19 cellular contexts compared by ENCODE assay signal in genomic region chr1:35179864-35180263, GRCh38. TPM values are rescaled to one million over a fixed set of nuclear protein-coding genes. Genes with fewer than 3 reads are reported as not detected.
DNase-seq lines count a peak whose midpoint lies in the region; ATAC-seq, FAIRE-seq and TF ChIP-seq lines count a peak whose summit lies in the region.
"Had no signal": no experiment of that assay in that cellular context is flagged by ENCODE, and none has a peak within 500 bp of the region (broad histone marks: within the 10 kb centered on the region; RNA-seq: fewer than 3 reads in every experiment).

No MANE protein-coding gene starts in this region.

- FAIRE-seq in small intestine (lab: Jason Lieb, UNC) = no peak
- FAIRE-seq: endometrium, keratinocyte had no signal

- H3K27ac Mint-ChIP-seq in activated T-helper 1 cell treated with anti-CD3 and anti-CD28 coated beads, Interleukin-12 subunit alpha, Interleukin-12 subunit beta, Interleukin-2, Interleukin-4 antibody, amounts not matched to agents 30 ng/mL and 10 ng/mL and 1 ng/mL, durations not matched to agents 14 hours and 24 hours and 36 hours = peak overlapping the region; percentile 67
- H3K27ac Mint-ChIP-seq in immature natural killer cell = peak overlapping the region; percentile 24 to 75 (median 58)

- DNase-seq in activated T-cell treated with anti-CD3 and anti-CD28 coated beads, Interleukin-2, amount 50 U/mL, for 4 hours = no peak
- no peak for DNase-seq in activated T-cell treated with anti-CD3 and anti-CD28 coated beads, Interleukin-2, amount 50 U/mL, for 48 hours
- DNase-seq in activated T-helper 1 cell treated with anti-CD3 and anti-CD28 coated beads, Interleukin-12 subunit alpha, Interleukin-12 subunit beta, Interleukin-2, Interleukin-4 antibody, amounts not matched to agents 30 ng/mL and 10 ng/mL and 1 ng/mL, durations not matched to agents 14 hours and 24 hours and 36 hours (ENCODE audit: low spot score) = no peak
- DNase-seq in immature natural killer cell (no peak), small intestine (peak; percentile 77), GM10248 (ENCODE audit: extremely low spot score) (no peak), superior temporal gyrus (ENCODE audit: extremely low spot score) (no peak), hypothalamus (lab: John Stamatoyannopoulos, UW) (no peak)
- DNase-seq: ACHN; activated CD4-positive, alpha-beta T cell treated with anti-CD3 and anti-CD28 coated beads, Interleukin-2, amount 50 U/mL, for 4 hours; activated effector memory CD4-positive, alpha-beta T cell treated with anti-CD3 and anti-CD28 coated beads, Interleukin-2, amount 50 U/mL, for 16 hours; NCI-H2029; retina; stimulated activated naive CD4-positive, alpha-beta T cell; upper lobe of right lung had no signal

- POLR2A ChIA-PET in GM10248 (lab: Yijun Ruan, JAX) = interaction anchor here (1.5 kb wide), 1 partner anchor 11 kb away, joined by 5 read pairs; no protein-coding TSS in a partner anchor

- TF ChIP-seq CTCF in GM10248 (IDR thresholded peaks at IDR 0.05; ENCODE audit: control extremely low read depth, extremely low read depth, low read depth, missing control alignments) = no peak

- CTCF ChIA-PET in GM10248 (lab: Yijun Ruan, JAX) = interaction anchor here (1.3 kb wide), 1 partner anchor 22 kb away, joined by 3 read pairs; no protein-coding TSS in a partner anchor

- no peaks in the 10 kb centered on the region for H3K27me3 ChIP-seq in small intestine (ENCODE audit: control insufficient read depth in 2 of 2, insufficient read depth in 2 of 2, low read length in 2 of 2)
- H3K27me3 ChIP-seq: ascending aorta, upper lobe of right lung had no signal

- WGBS in small intestine, 3 donors = 51 to 55% (median 52%) methylated on average over 2 of the region's 2 CpGs

- H3K36me3 ChIP-seq in small intestine (ENCODE audit: control insufficient read depth in 2 of 2, insufficient read depth in 2 of 2, low read length in 2 of 2) = peaks cover 20 to 23% of the 10 kb centered on the region in 2 donors

- no peaks in the 10 kb centered on the region for H3K9me3 ChIP-seq in small intestine (ENCODE audit: control insufficient read depth, low read depth)
- H3K9me3 ChIP-seq: ascending aorta, upper lobe of right lung had no signal

- H3K36me3 Mint-ChIP-seq in activated T-cell treated with anti-CD3 and anti-CD28 coated beads, Interleukin-2, amount 50 U/mL, for 4 hours (ENCODE audit: insufficient read depth) = peaks cover 63% of the 10 kb centered on the region
- peaks cover 84% of the 10 kb centered on the region for H3K36me3 Mint-ChIP-seq in activated T-helper 1 cell treated with anti-CD3 and anti-CD28 coated beads, Interleukin-12 subunit alpha, Interleukin-12 subunit beta, Interleukin-2, Interleukin-4 antibody, amounts not matched to agents 30 ng/mL and 10 ng/mL and 1 ng/mL, durations not matched to agents 14 hours and 24 hours and 36 hours (ENCODE audit: low read depth)
- H3K36me3 Mint-ChIP-seq in immature natural killer cell = peaks cover 26 to 73% (median 47%) of the 10 kb centered on the region in 3 donors

- H3K4me1 Mint-ChIP-seq in activated T-cell treated with anti-CD3 and anti-CD28 coated beads, Interleukin-2, amount 50 U/mL, for 4 hours (ENCODE audit: low read depth) = peaks cover 63% of the 10 kb centered on the region
- peaks cover 58% of the 10 kb centered on the region for H3K4me1 Mint-ChIP-seq in activated T-helper 1 cell treated with anti-CD3 and anti-CD28 coated beads, Interleukin-12 subunit alpha, Interleukin-12 subunit beta, Interleukin-2, Interleukin-4 antibody, amounts not matched to agents 30 ng/mL and 10 ng/mL and 1 ng/mL, durations not matched to agents 14 hours and 24 hours and 36 hours (ENCODE audit: low read depth)
- peaks cover 58 to 76% of the 10 kb centered on the region in 2 donors for H3K4me1 Mint-ChIP-seq in immature natural killer cell

- no peak for ATAC-seq in activated T-cell treated with anti-CD3 and anti-CD28 coated beads, Interleukin-2, amount 50 U/mL, for 4 hours
- ATAC-seq: upper lobe of right lung had no signal

- no peaks in the 10 kb centered on the region for H3K9me3 Mint-ChIP-seq in activated T-cell treated with anti-CD3 and anti-CD28 coated beads, Interleukin-2, amount 50 U/mL, for 4 hours
- H3K9me3 Mint-ChIP-seq in activated T-helper 1 cell treated with anti-CD3 and anti-CD28 coated beads, Interleukin-12 subunit alpha, Interleukin-12 subunit beta, Interleukin-2, Interleukin-4 antibody, amounts not matched to agents 30 ng/mL and 10 ng/mL and 1 ng/mL, durations not matched to agents 14 hours and 24 hours and 36 hours = no peaks in the 10 kb centered on the region
- H3K9me3 Mint-ChIP-seq in immature natural killer cell = no peaks in the 10 kb centered on the region
- H3K9me3 Mint-ChIP-seq: IgD-negative memory B cell had no signal

- intact Hi-C loops in activated T-helper 1 cell treated with anti-CD3 and anti-CD28 coated beads, Interleukin-12 subunit alpha, Interleukin-12 subunit beta, Interleukin-2, Interleukin-4 antibody, amounts not matched to agents 30 ng/mL and 10 ng/mL and 1 ng/mL, durations not matched to agents 14 hours and 24 hours and 36 hours (cut with micrococcal nuclease) = loop anchor here (1.0 to 5.0 kb wide), 2 partner anchors 13 to 193 kb away; partner anchors contain the start of genes SFPQ and TMEM35B

- no peaks in the 10 kb centered on the region for H3K27me3 Mint-ChIP-seq in activated T-cell treated with anti-CD3 and anti-CD28 coated beads, Interleukin-2, amount 50 U/mL, for 4 hours (ENCODE audit: low read depth)
- no peaks in the 10 kb centered on the region for H3K27me3 Mint-ChIP-seq in activated T-helper 1 cell treated with anti-CD3 and anti-CD28 coated beads, Interleukin-12 subunit alpha, Interleukin-12 subunit beta, Interleukin-2, Interleukin-4 antibody, amounts not matched to agents 30 ng/mL and 10 ng/mL and 1 ng/mL, durations not matched to agents 14 hours and 24 hours and 36 hours (ENCODE audit: insufficient read depth)
- peaks cover 5 to 10% (median 6%) of the 10 kb centered on the region in 3 donors for H3K27me3 Mint-ChIP-seq in immature natural killer cell (ENCODE audit: low read depth in 3 of 3)
- H3K27me3 Mint-ChIP-seq: IgD-negative memory B cell had no signal

- peaks cover 2 to 5% of the 10 kb centered on the region in 2 donors for H3K4me1 ChIP-seq in small intestine (ENCODE audit: control insufficient read depth in 2 of 2, insufficient read depth in 1 of 2, low read depth in 1 of 2, low read length in 1 of 2)
- H3K4me1 ChIP-seq: upper lobe of right lung had no signal

- H3K4me3 ChIP-seq in small intestine (ENCODE audit: low read depth in 1 of 2, low read length in 2 of 2) = no peak overlapping the region
- H3K4me3 ChIP-seq: ascending aorta, upper lobe of right lung had no signal

- H3K27ac ChIP-seq in small intestine (ENCODE audit: low read depth in 1 of 2, low read length in 1 of 2) = no peak overlapping the region
- H3K27ac ChIP-seq: ascending aorta, upper lobe of right lung had no signal

- peak overlapping the region; percentile 42 for H3K4me3 Mint-ChIP-seq in activated T-cell treated with anti-CD3 and anti-CD28 coated beads, Interleukin-2, amount 50 U/mL, for 4 hours
- no peak overlapping the region for H3K4me3 Mint-ChIP-seq in activated T-helper 1 cell treated with anti-CD3 and anti-CD28 coated beads, Interleukin-12 subunit alpha, Interleukin-12 subunit beta, Interleukin-2, Interleukin-4 antibody, amounts not matched to agents 30 ng/mL and 10 ng/mL and 1 ng/mL, durations not matched to agents 14 hours and 24 hours and 36 hours
- H3K4me3 Mint-ChIP-seq in immature natural killer cell = peak overlapping the region in 2 of 5 donors; percentile 12 to 56

RNA-seq across cellular contexts. Expression of gene SFPQ, which starts 13.1 kb away (rescaled TPM):
- total RNA-seq in activated T-cell treated with anti-CD3 and anti-CD28 coated beads, Interleukin-2, amount 50 U/mL, for 4 hours = 100 to 1,000 TPM; 462 to 466 (median 464) TPM
- 398 and 404 TPM in 2 replicates for total RNA-seq in activated T-helper 1 cell treated with anti-CD3 and anti-CD28 coated beads, Interleukin-12 subunit alpha, Interleukin-12 subunit beta, Interleukin-2, Interleukin-4 antibody, amounts not matched to agents 30 ng/mL and 10 ng/mL and 1 ng/mL, durations not matched to agents 14 hours and 24 hours and 36 hours
- 100 to 1,000 TPM in 1 of 3 donors, 10 to 100 TPM in 2; 35.4 to 155 (median 82.1) TPM for polyA plus RNA-seq in immature natural killer cell
- 100 to 1,000 TPM in 2 of 3 donors, 10 to 100 TPM in 1; 93.8 to 149 (median 144) TPM for polyA plus RNA-seq in small intestine
